ENCODE assay signal across 9 cellular contexts in the genomic region with DNA sequence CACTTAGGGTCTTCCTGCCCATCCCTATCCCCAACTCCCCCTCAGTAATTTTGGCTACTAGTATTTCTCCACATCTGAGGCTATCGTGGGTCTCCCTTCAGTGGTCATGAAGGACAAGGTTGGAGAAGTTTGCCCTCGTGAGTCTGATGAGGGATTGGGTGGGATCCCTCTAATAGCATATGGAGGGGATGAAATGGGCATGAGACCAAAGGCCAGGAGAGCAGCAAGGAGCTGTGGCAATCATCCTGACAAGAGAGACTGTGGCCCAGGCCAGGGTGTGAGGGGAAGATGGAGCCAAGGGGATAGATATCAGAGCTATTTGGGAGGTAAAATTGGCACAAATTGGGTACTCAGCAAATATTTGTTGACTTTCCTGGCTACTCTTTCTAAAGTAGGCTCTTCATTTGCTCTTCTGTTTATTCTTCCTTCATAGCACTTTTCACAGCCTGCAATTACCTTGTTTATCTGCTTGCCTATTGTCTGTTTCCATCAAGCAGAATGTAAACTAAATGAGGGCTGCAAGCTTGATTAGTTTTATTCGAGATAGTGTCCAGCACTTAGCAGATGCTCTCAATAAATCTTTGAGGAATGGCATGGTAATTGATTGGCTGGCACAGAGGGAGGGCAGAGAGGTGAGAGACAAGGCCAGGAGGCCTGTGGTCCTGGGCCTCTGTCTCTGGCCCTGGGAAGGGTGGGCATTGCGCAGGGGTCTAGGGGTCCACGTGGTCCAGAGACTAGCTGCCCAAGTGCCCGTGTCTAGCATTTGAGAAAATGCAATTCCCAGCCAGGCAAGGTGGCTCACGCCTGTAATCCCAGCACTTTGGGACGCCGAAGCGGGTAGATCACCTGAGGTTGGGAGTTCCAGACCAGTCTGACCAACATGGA. TPM values are rescaled to one million over a fixed set of nuclear protein-coding genes. Genes with fewer than 3 reads are reported as not detected.
DNase-seq lines count a peak whose midpoint lies in the region; ATAC-seq, FAIRE-seq and TF ChIP-seq lines count a peak whose summit lies in the region.
"Had no signal": no experiment of that assay in that cellular context is flagged by ENCODE, and none has a peak within 500 bp of the region (broad histone marks: within the 10 kb centered on the region; RNA-seq: fewer than 3 reads in every experiment).

No MANE protein-coding gene starts in this region.

- peak overlapping the region; percentile 21 for H3K14ac ChIP-seq in neuronal stem cell (ENCODE audit: low read length)

- CTCF ChIA-PET in CD8-positive, alpha-beta memory T cell (lab: Charles Lee), result interaction anchor here (1.0 to 3.8 kb wide), 7 partner anchors 9 to 68 kb away, joined by 3 to 112 read pairs (median 12); a partner anchor contains a TSS
- CTCF ChIA-PET in GM12878 (lab: Yijun Ruan, JAX), result interaction anchor here (0.6 to 3.5 kb wide), 14 partner anchors 10 to 597 kb away, joined by 3 to 47 read pairs (median 6); a partner anchor contains a TSS

- in situ Hi-C loops in GM12878 (cut with MboI), result no loop called here

- H3K27ac ChIP-seq in CD8-positive, alpha-beta memory T cell (ENCODE audit: low read depth, low read length), result no peak overlapping the region
- H3K27ac ChIP-seq in GM12878 (ENCODE audit: control insufficient read depth, insufficient read depth) (no peak overlapping the region), neuronal stem cell (replicated peaks; ENCODE audit: low read length) (no peak overlapping the region)

- no peaks in the 10 kb centered on the region for H3K9me3 Mint-ChIP-seq in CD8-positive, alpha-beta memory T cell

- no peaks in the 10 kb centered on the region for H3K9me3 ChIP-seq in CD8-positive, alpha-beta memory T cell (ENCODE audit: low read length)
- H3K9me3 ChIP-seq in GM12878 (replicated peaks; ENCODE audit: control insufficient read depth, insufficient read depth, low read length) (no peaks in the 10 kb centered on the region), neuronal stem cell (replicated peaks in 1 of 2; ENCODE audit: control insufficient read depth in 2 of 2, insufficient read depth in 1 of 2, low read depth in 1 of 2, low read length in 2 of 2) (no peaks in the 10 kb centered on the region)

- peak in 1 of 5 donors; percentile 46 for DNase-seq in CD8-positive, alpha-beta memory T cell
- DNase-seq in NCI-H1092 treated with DMSO at 0.1 percent for 48 hours (lab: John Stamatoyannopoulos, UW) (peak; percentile 86), GM12878 (ENCODE audit: low read depth, low spot score) (no peak), neuronal stem cell (ENCODE audit: low spot score) (no peak), HuH-7 (ENCODE audit: low spot score) (no peak), T1000 (lab: John Stamatoyannopoulos, UW) (no peak)

- TF ChIP-seq EP300 in GM12878 (IDR thresholded peaks at IDR 0.05; ENCODE audit: borderline replicate concordance in 1 of 2, control insufficient read depth in 1 of 2, low read depth in 2 of 2, low read length in 2 of 2), result no peak

- H3K4me3 Mint-ChIP-seq in CD8-positive, alpha-beta memory T cell, result peak overlapping the region in 5 of 7 donors; percentile 46 to 97 (median 67)

- no peak overlapping the region for H2BK5ac ChIP-seq in neuronal stem cell (ENCODE audit: low read length)

- WGBS in GM12878 (ENCODE audit: insufficient coverage, insufficient replicate concordance, low lambda C conversion rate, missing lambda C conversion rate), result 92% methylated on average over 9 of the region's 10 CpGs
- no CpG with 5 or more reads among the region's 10 CpGs for WGBS in neuronal stem cell (ENCODE audit: extremely low coverage in 2 of 2, insufficient read length in 2 of 2, insufficient replicate concordance in 1 of 2), 2 donors

- no peak for TF ChIP-seq POLR2A in GM12878 (IDR thresholded peaks at IDR 0.05; ENCODE audit: low read depth, low read length)

- no peak overlapping the region for H3K23ac ChIP-seq in neuronal stem cell (ENCODE audit: low read depth, low read length, poor library complexity)

- intact Hi-C loops in GM12878 (cut with micrococcal nuclease; ENCODE audit: unreplicated experiment), result no loop called here

- no peaks in the 10 kb centered on the region for H3K27me3 ChIP-seq in CD8-positive, alpha-beta memory T cell (ENCODE audit: insufficient read depth, low read length, poor library complexity, severe bottlenecking)
- no peaks in the 10 kb centered on the region for H3K27me3 ChIP-seq in GM12878 (replicated peaks in 1 of 2; ENCODE audit: control insufficient read depth in 2 of 2, insufficient read depth in 2 of 2, low read length in 1 of 2)
- H3K27me3 ChIP-seq in neuronal stem cell (ENCODE audit: control insufficient read depth in 3 of 3, insufficient read depth in 3 of 3, low read depth in 1 of 3, low read length in 3 of 3), result no peaks in the 10 kb centered on the region

- peak overlapping the region; percentile 90 for H2BK12ac ChIP-seq in neuronal stem cell (ENCODE audit: low read length)

- no peak overlapping the region for H4K8ac ChIP-seq in neuronal stem cell (ENCODE audit: low read depth, low read length)

- H3K79me1 ChIP-seq in neuronal stem cell (ENCODE audit: low read depth, low read length), result peaks cover 6% of the 10 kb centered on the region

- SMC1A ChIA-PET in GM12878 (lab: Charles Lee; ENCODE audit: uncharacterized antibody, unreplicated experiment), result interaction anchor here (0.9 to 2.1 kb wide), 4 partner anchors 9 to 214 kb away, joined by 3 to 6 read pairs (median 4); a partner anchor contains a TSS

- RAD21 ChIA-PET in GM12878 (lab: Charles Lee; ENCODE audit: unreplicated experiment), result interaction anchor here (0.6 to 1.1 kb wide), 3 partner anchors 11 to 761 kb away, joined by 3 to 4 read pairs (median 3); no protein-coding TSS in a partner anchor

- H3K36me3 ChIP-seq in CD8-positive, alpha-beta memory T cell (ENCODE audit: insufficient read depth, low read length), result peaks cover 11% of the 10 kb centered on the region
- H3K36me3 ChIP-seq in GM12878 (ENCODE audit: control insufficient read depth in 2 of 2, insufficient read depth in 2 of 2, low read length in 1 of 2), result peaks cover 3 to 5% of the 10 kb centered on the region in 2 experiments
- peaks cover 6 to 11% of the 10 kb centered on the region in 2 donors for H3K36me3 ChIP-seq in neuronal stem cell (replicated peaks in 1 of 2; ENCODE audit: control insufficient read depth in 2 of 2, insufficient read depth in 2 of 2, low read length in 2 of 2)

- peak overlapping the region; percentile 80 for H3K18ac ChIP-seq in neuronal stem cell (ENCODE audit: low read length)

- no peak for TF ChIP-seq RAD21 in GM12878 (IDR thresholded peaks at IDR 0.05; ENCODE audit: insufficient read depth, low read depth, low read length)

- peaks cover 21% of the 10 kb centered on the region for H3K79me2 ChIP-seq in GM12878 (ENCODE audit: control insufficient read depth, insufficient read depth, low read length)

- H2BK15ac ChIP-seq in neuronal stem cell (ENCODE audit: low read length), result peak overlapping the region; percentile 85

- peaks cover 9 to 27% (median 11%) of the 10 kb centered on the region in 3 donors for H3K36me3 Mint-ChIP-seq in CD8-positive, alpha-beta memory T cell

- H2AFZ ChIP-seq in GM12878 (ENCODE audit: control insufficient read depth, low read depth, low read length) (peak overlapping the region; percentile 49), neuronal stem cell (ENCODE audit: low read length) (peak overlapping the region; percentile 41)

- H3K27me3 Mint-ChIP-seq in CD8-positive, alpha-beta memory T cell, result no peaks in the 10 kb centered on the region

- peak overlapping the region; percentile 90 for H2AK5ac ChIP-seq in neuronal stem cell (ENCODE audit: low read depth, low read length)

- peak overlapping the region in 7 of 8 donors; percentile 66 to 99 (median 96) for H3K27ac Mint-ChIP-seq in CD8-positive, alpha-beta memory T cell

- H3K4me2 ChIP-seq in GM12878 (ENCODE audit: control insufficient read depth, insufficient read depth) (no peak overlapping the region), neuronal stem cell (ENCODE audit: insufficient read depth, low read length, poor library complexity, severe bottlenecking) (no peak overlapping the region)

- POLR2A ChIA-PET in CD8-positive, alpha-beta memory T cell (lab: Charles Lee), result interaction anchor here (3.6 to 4.3 kb wide), 2 partner anchors 15 to 21 kb away, joined by 89 to 122 read pairs; no protein-coding TSS in a partner anchor
- POLR2A ChIA-PET in GM12878 (lab: Charles Lee), result interaction anchor here (0.6 to 6.9 kb wide), 7 partner anchors 10 to 213 kb away, joined by 3 to 59 read pairs (median 3); a partner anchor contains a TSS

- H2BK120ac ChIP-seq in neuronal stem cell (ENCODE audit: low read depth, low read length), result no peak overlapping the region

- FAIRE-seq in GM12878 (lab: Jason Lieb, UNC), result no peak

- no TSS peak for BruUV-seq in GM12878 (replicated peaks; lab: Mats Ljungman, UMichigan)

- ATAC-seq in GM12878, result no peak
- ATAC-seq in GM19463 (IDR thresholded peaks at IDR 0.05; ENCODE audit: unreplicated experiment), result no peak
- no peak for ATAC-seq in HG03457 (IDR thresholded peaks at IDR 0.05; ENCODE audit: unreplicated experiment)

- no peak overlapping the region for H3K4me3 ChIP-seq in CD8-positive, alpha-beta memory T cell (ENCODE audit: low read length)
- H3K4me3 ChIP-seq in GM12878, result no peak overlapping the region
- no peak overlapping the region for H3K4me3 ChIP-seq in neuronal stem cell (ENCODE audit: low read length in 2 of 2)

- no peak overlapping the region for H3K9ac ChIP-seq in GM12878 (ENCODE audit: control insufficient read depth, insufficient read depth, low read length)
- peak overlapping the region; percentile 77 for H3K9ac ChIP-seq in neuronal stem cell (ENCODE audit: low read depth, low read length, poor library complexity)

- H3K4me1 ChIP-seq in CD8-positive, alpha-beta memory T cell (ENCODE audit: insufficient read depth, low read length), result peaks cover 27% of the 10 kb centered on the region
- peaks cover 11% of the 10 kb centered on the region for H3K4me1 ChIP-seq in GM12878 (ENCODE audit: control insufficient read depth, insufficient read depth, low read length)
- peaks cover 22 to 23% of the 10 kb centered on the region in 2 donors for H3K4me1 ChIP-seq in neuronal stem cell (ENCODE audit: control insufficient read depth in 2 of 2, insufficient read depth in 1 of 2, low read depth in 1 of 2, low read length in 2 of 2)

- no peak overlapping the region for H3K4ac ChIP-seq in neuronal stem cell (ENCODE audit: low read length)

- no peak for TF ChIP-seq CTCF in GM12878 (IDR thresholded peaks at IDR 0.05 in 2 of 3, conservative IDR thresholded peaks at IDR 0.05 in 1 of 3; ENCODE audit: control insufficient read depth in 2 of 3, extremely low read depth in 1 of 3, insufficient read depth in 1 of 3, low read depth in 3 of 3, low read length in 3 of 3)

- no peak overlapping the region for H4K91ac ChIP-seq in neuronal stem cell (ENCODE audit: low read depth, low read length, poor library complexity)

- peaks cover 24 to 38% (median 36%) of the 10 kb centered on the region in 3 donors for H3K4me1 Mint-ChIP-seq in CD8-positive, alpha-beta memory T cell

- H4K20me1 ChIP-seq in GM12878 (ENCODE audit: control insufficient read depth, insufficient read depth), result no peaks in the 10 kb centered on the region

RNA-seq across cellular contexts. Expression of a gene that starts 1.5 kb away (rescaled TPM):
- total RNA-seq in CD8-positive, alpha-beta memory T cell, result 100 to 1,000 TPM; 104 to 114 TPM
- polyA plus RNA-seq in CD8-positive, alpha-beta memory T cell, result 22.5 TPM
- total RNA-seq in GM12878 (2013; cell fraction: nucleolus; rRNA removed), result 46.1 and 49.0 TPM in 2 replicates
- total RNA-seq in GM12878 (2014; rRNA removed) (19.9 and 23.1 TPM in 2 replicates), GM12878 (2014; rRNA removed; fragmentation: Illumina TruSeq; extraction: Trizol) (8.1 and 9.0 TPM in 2 replicates), GM12878 (2021) (16.5 and 20.9 TPM in 2 replicates)
- 5.7 TPM for polyA plus RNA-seq in GM12878 (2011; ENCODE audit: low read depth)
- polyA plus RNA-seq in GM12878 (2011; rRNA removed) (6.4 and 11.6 TPM in 2 replicates), GM12878 (2014; fragmentation: Illumina TruSeq; extraction: Trizol) (5.4 and 9.3 TPM in 2 replicates), GM12878 (2014; fragmentation: Nextera tagmentation; extraction: Ambion mirVana) (1 to 10 TPM; 1.5 to 1.9 TPM), GM12878 (2014; rRNA removed) (23.2 and 29.2 TPM in 2 replicates), GM12878 (2016; fragmentation: Nextera tagmentation; extraction: Ambion mirVana) (10 to 100 TPM; 12.5 to 17.5 TPM)
- polyA plus RNA-seq in GM12878 (2011; cell fraction: cytosol; rRNA removed), result 15.5 and 18.4 TPM in 2 replicates
- 86.8 and 98.6 TPM in 2 replicates for polyA plus RNA-seq in GM12878 (2011; cell fraction: nucleus; rRNA removed)
- polyA plus RNA-seq in GM12878 (2012), result 12.9 and 13.7 TPM in 2 replicates
- polyA minus RNA-seq in GM12878 (2011; rRNA and poly(A)+ RNA removed), result 10.7 and 18.8 TPM in 2 replicates
- polyA minus RNA-seq in GM12878 (2011; cell fraction: cytosol; rRNA and poly(A)+ RNA removed), result 7.9 and 8.8 TPM in 2 replicates
- polyA minus RNA-seq in GM12878 (2011; cell fraction: nucleus; rRNA and poly(A)+ RNA removed), result 30.6 and 52.9 TPM in 2 replicates
- polyA plus RNA-seq in neuronal stem cell (2013, experiment 1 of 2), result 8.3 TPM
- 7.4 TPM for polyA plus RNA-seq in neuronal stem cell (2013, experiment 2 of 2)

RNA-seq across cellular contexts. Expression of a gene that starts 8.4 kb away (rescaled TPM):
- total RNA-seq in CD8-positive, alpha-beta memory T cell, result under 1 TPM; 0.28 to 0.31 TPM
- not detected for polyA plus RNA-seq in CD8-positive, alpha-beta memory T cell
- total RNA-seq in GM12878 (2013; cell fraction: nucleolus; rRNA removed), result 1.3 TPM in 1 of 2 replicates, not detected in the other
- total RNA-seq in GM12878 (2014; rRNA removed) (not detected in 2 replicates), GM12878 (2014; rRNA removed; fragmentation: Illumina TruSeq; extraction: Trizol) (not detected in 2 replicates), GM12878 (2021) (0.28 and 0.45 TPM in 2 replicates)
- not detected for polyA plus RNA-seq in GM12878 (2011; ENCODE audit: low read depth)
- polyA plus RNA-seq in GM12878 (2011; rRNA removed) (not detected in 2 replicates), GM12878 (2014; fragmentation: Illumina TruSeq; extraction: Trizol) (not detected in 2 replicates), GM12878 (2014; fragmentation: Nextera tagmentation; extraction: Ambion mirVana) (not detected), GM12878 (2014; rRNA removed) (not detected in 2 replicates), GM12878 (2016; fragmentation: Nextera tagmentation; extraction: Ambion mirVana) (under 1 TPM in 1 of 2 experiments, not detected in 1; 0.23 TPM)
- polyA plus RNA-seq in GM12878 (2011; cell fraction: cytosol; rRNA removed), result 0.10 TPM in 1 of 2 replicates, not detected in the other
- 0.22 TPM in 1 of 2 replicates, not detected in the other for polyA plus RNA-seq in GM12878 (2011; cell fraction: nucleus; rRNA removed)
- not detected in 2 replicates for polyA plus RNA-seq in GM12878 (2012)
- polyA minus RNA-seq in GM12878 (2011; rRNA and poly(A)+ RNA removed), result not detected in 2 replicates
- not detected in 2 replicates for polyA minus RNA-seq in GM12878 (2011; cell fraction: cytosol; rRNA and poly(A)+ RNA removed)
- 0.57 and 0.60 TPM in 2 replicates for polyA minus RNA-seq in GM12878 (2011; cell fraction: nucleus; rRNA and poly(A)+ RNA removed)
- not detected for polyA plus RNA-seq in neuronal stem cell (2013, experiment 1 of 2)
- polyA plus RNA-seq in neuronal stem cell (2013, experiment 2 of 2), result not detected
- total RNA-seq: SK-MEL-5 had no signal

RNA-seq across cellular contexts. Expression of a gene that starts 9.6 kb away (rescaled TPM):
- 1 to 10 TPM; 7.3 to 7.8 TPM for total RNA-seq in CD8-positive, alpha-beta memory T cell
- polyA plus RNA-seq in CD8-positive, alpha-beta memory T cell, result 0.24 TPM
- total RNA-seq in GM12878 (2013; cell fraction: nucleolus; rRNA removed), result 3.8 and 5.1 TPM in 2 replicates
- total RNA-seq in GM12878 (2014; rRNA removed) (0.44 and 1.1 TPM in 2 replicates), GM12878 (2014; rRNA removed; fragmentation: Illumina TruSeq; extraction: Trizol) (0.18 and 0.45 TPM in 2 replicates), GM12878 (2021) (1.6 and 2.7 TPM in 2 replicates)
- polyA plus RNA-seq in GM12878 (2011; ENCODE audit: low read depth), result 0.41 TPM
- polyA plus RNA-seq in GM12878 (2011; rRNA removed) (0.30 and 0.67 TPM in 2 replicates), GM12878 (2014; fragmentation: Illumina TruSeq; extraction: Trizol) (0.29 and 0.37 TPM in 2 replicates), GM12878 (2014; fragmentation: Nextera tagmentation; extraction: Ambion mirVana) (under 1 TPM; 0.13 to 0.40 TPM), GM12878 (2014; rRNA removed) (1.0 and 3.0 TPM in 2 replicates), GM12878 (2016; fragmentation: Nextera tagmentation; extraction: Ambion mirVana) (under 1 TPM; 0.18 to 0.23 TPM)
- polyA plus RNA-seq in GM12878 (2011; cell fraction: cytosol; rRNA removed), result 0.89 and 1.0 TPM in 2 replicates
- polyA plus RNA-seq in GM12878 (2011; cell fraction: nucleus; rRNA removed), result 3.0 and 3.1 TPM in 2 replicates
- polyA plus RNA-seq in GM12878 (2012), result 0.63 and 1.0 TPM in 2 replicates
- 0.80 and 1.2 TPM in 2 replicates for polyA minus RNA-seq in GM12878 (2011; rRNA and poly(A)+ RNA removed)
- 1.1 TPM in 1 of 2 replicates, not detected in the other for polyA minus RNA-seq in GM12878 (2011; cell fraction: cytosol; rRNA and poly(A)+ RNA removed)
- polyA minus RNA-seq in GM12878 (2011; cell fraction: nucleus; rRNA and poly(A)+ RNA removed), result 1.6 and 3.2 TPM in 2 replicates
- 2.2 TPM for polyA plus RNA-seq in neuronal stem cell (2013, experiment 1 of 2)
- polyA plus RNA-seq in neuronal stem cell (2013, experiment 2 of 2), result 2.0 TPM
- total RNA-seq: SK-MEL-5 had no signal

RNA-seq across cellular contexts. Expression of a gene that starts 10.8 kb away (rescaled TPM):
- total RNA-seq in CD8-positive, alpha-beta memory T cell, result 1 to 10 TPM; 1.2 to 1.4 TPM
- polyA plus RNA-seq in CD8-positive, alpha-beta memory T cell, result 0.54 TPM
- 0.48 and 0.83 TPM in 2 replicates for total RNA-seq in GM12878 (2013; cell fraction: nucleolus; rRNA removed)
- total RNA-seq in GM12878 (2014; rRNA removed), result 0.65 and 0.85 TPM in 2 replicates
- total RNA-seq in GM12878 (2014; rRNA removed; fragmentation: Illumina TruSeq; extraction: Trizol), result 0.40 and 0.46 TPM in 2 replicates
- 1.3 and 1.5 TPM in 2 replicates for total RNA-seq in GM12878 (2021)
- polyA plus RNA-seq in GM12878 (2011; ENCODE audit: low read depth), result 0.20 TPM
- 0.08 TPM in 1 of 2 replicates, not detected in the other for polyA plus RNA-seq in GM12878 (2011; rRNA removed)
- polyA plus RNA-seq in GM12878 (2011; cell fraction: cytosol; rRNA removed), result 0.03 and 0.16 TPM in 2 replicates
- 0.22 TPM in 2 replicates for polyA plus RNA-seq in GM12878 (2011; cell fraction: nucleus; rRNA removed)
- polyA plus RNA-seq in GM12878 (2012), result 0.76 and 1.2 TPM in 2 replicates
- polyA plus RNA-seq in GM12878 (2014; fragmentation: Illumina TruSeq; extraction: Trizol), result 0.38 and 0.73 TPM in 2 replicates
- under 1 TPM; 0.06 to 0.20 TPM for polyA plus RNA-seq in GM12878 (2014; fragmentation: Nextera tagmentation; extraction: Ambion mirVana)
- polyA plus RNA-seq in GM12878 (2014; rRNA removed), result 0.76 and 0.94 TPM in 2 replicates
- under 1 TPM; 0.43 to 0.98 TPM for polyA plus RNA-seq in GM12878 (2016; fragmentation: Nextera tagmentation; extraction: Ambion mirVana)
- 0.10 TPM in 1 of 2 replicates, not detected in the other for polyA minus RNA-seq in GM12878 (2011; rRNA and poly(A)+ RNA removed)
- polyA minus RNA-seq in GM12878 (2011; cell fraction: cytosol; rRNA and poly(A)+ RNA removed), result not detected in 2 replicates
- 0.19 TPM in 1 of 2 replicates, not detected in the other for polyA minus RNA-seq in GM12878 (2011; cell fraction: nucleus; rRNA and poly(A)+ RNA removed)
- polyA plus RNA-seq in neuronal stem cell (2013, experiment 1 of 2), result 2.1 TPM
- polyA plus RNA-seq in neuronal stem cell (2013, experiment 2 of 2), result 1.9 TPM
- total RNA-seq: SK-MEL-5 had no signal

RNA-seq across cellular contexts. Expression of a gene that starts 23.4 kb away (rescaled TPM):
- 1,000 to 10,000 TPM; 2,426 to 2,465 TPM for total RNA-seq in CD8-positive, alpha-beta memory T cell
- 972 TPM for polyA plus RNA-seq in CD8-positive, alpha-beta memory T cell
- 330 and 356 TPM in 2 replicates for total RNA-seq in GM12878 (2013; cell fraction: nucleolus; rRNA removed)
- total RNA-seq in GM12878 (2014; rRNA removed) (3,351 and 3,453 TPM in 2 replicates), GM12878 (2014; rRNA removed; fragmentation: Illumina TruSeq; extraction: Trizol) (3,065 and 3,117 TPM in 2 replicates), GM12878 (2021) (3,050 and 3,180 TPM in 2 replicates)
- 4,615 TPM for polyA plus RNA-seq in GM12878 (2011; ENCODE audit: low read depth)
- polyA plus RNA-seq in GM12878 (2011; rRNA removed) (2,404 and 2,482 TPM in 2 replicates), GM12878 (2014; fragmentation: Illumina TruSeq; extraction: Trizol) (1,912 and 2,704 TPM in 2 replicates), GM12878 (2014; fragmentation: Nextera tagmentation; extraction: Ambion mirVana) (1,000 to 10,000 TPM; 2,238 to 3,059 TPM), GM12878 (2014; rRNA removed) (3,141 and 3,461 TPM in 2 replicates), GM12878 (2016; fragmentation: Nextera tagmentation; extraction: Ambion mirVana) (1,000 to 10,000 TPM; 1,296 to 1,343 TPM)
- polyA plus RNA-seq in GM12878 (2011; cell fraction: cytosol; rRNA removed), result 2,295 and 2,366 TPM in 2 replicates
- polyA plus RNA-seq in GM12878 (2011; cell fraction: nucleus; rRNA removed), result 751 and 887 TPM in 2 replicates
- polyA plus RNA-seq in GM12878 (2012), result 3,919 and 4,067 TPM in 2 replicates
- 702 and 773 TPM in 2 replicates for polyA minus RNA-seq in GM12878 (2011; rRNA and poly(A)+ RNA removed)
- polyA minus RNA-seq in GM12878 (2011; cell fraction: cytosol; rRNA and poly(A)+ RNA removed), result 421 and 433 TPM in 2 replicates
- polyA minus RNA-seq in GM12878 (2011; cell fraction: nucleus; rRNA and poly(A)+ RNA removed), result 155 and 214 TPM in 2 replicates
- polyA plus RNA-seq in neuronal stem cell (2013, experiment 1 of 2), result 7,805 TPM
- 7,922 TPM for polyA plus RNA-seq in neuronal stem cell (2013, experiment 2 of 2)
